Comparison of ENCODE assay signal across 11 cellular contexts in the genomic region with DNA sequence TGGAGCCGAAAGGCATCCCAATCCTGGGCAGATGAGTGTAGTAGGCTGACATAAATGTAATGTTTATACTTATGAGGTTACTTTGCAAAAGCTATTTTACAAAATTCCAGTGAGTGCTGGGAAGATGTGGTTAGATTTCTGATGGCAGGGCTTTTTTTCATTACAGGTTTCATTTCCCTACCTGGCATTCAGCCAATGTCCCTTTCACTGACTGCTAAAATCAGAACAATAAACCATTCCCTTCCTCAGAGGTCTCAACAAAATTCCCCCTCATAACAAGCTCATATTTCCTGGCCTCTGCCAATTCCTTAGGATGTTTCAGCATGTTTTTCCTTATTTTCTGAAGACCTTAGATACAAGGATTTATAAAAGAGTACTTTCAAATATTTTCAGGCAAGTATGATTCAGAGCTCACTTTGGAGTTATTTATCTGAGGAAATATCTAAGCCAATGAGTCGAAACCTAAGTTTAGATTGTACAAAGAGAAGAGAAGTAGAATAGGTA. TPM values are rescaled to one million over a fixed set of nuclear protein-coding genes. Genes with fewer than 3 reads are reported as not detected.
DNase-seq lines count a peak whose midpoint lies in the region; ATAC-seq, FAIRE-seq and TF ChIP-seq lines count a peak whose summit lies in the region.
"Had no signal": no experiment of that assay in that cellular context is flagged by ENCODE, and none has a peak within 500 bp of the region (broad histone marks: within the 10 kb centered on the region; RNA-seq: fewer than 3 reads in every experiment).

No MANE protein-coding gene starts in this region.

- POLR2A ChIA-PET in WTC11 (lab: Charles Lee) = no interaction called here
- POLR2A ChIA-PET in GM10248 (lab: Yijun Ruan, JAX) = no interaction called here

- ATAC-seq in WTC11 (no peak), HG02642 (IDR thresholded peaks at IDR 0.05; ENCODE audit: poor library complexity, unreplicated experiment) (no peak)
- ATAC-seq: natural killer cell treated with Interleukin-12 subunit alpha and Interleukin-12 subunit beta and Interleukin-15 and Interleukin-18, amount 100 ng/mL, for 72 hours had no signal

- H3K27ac Mint-ChIP-seq in WTC11 = 0 out of 2 replicates have a peak overlapping the region, but pooled peaks have one; percentile 5
- H3K27ac Mint-ChIP-seq: natural killer cell treated with Interleukin-12 subunit alpha and Interleukin-12 subunit beta and Interleukin-15 and Interleukin-18, amount 100 ng/mL, for 72 hours had no signal

- H3K27me3 Mint-ChIP-seq in WTC11 (ENCODE audit: low read depth) = no peaks in the 10 kb centered on the region

- H3K36me3 ChIP-seq in keratinocyte (ENCODE audit: control insufficient read depth in 2 of 2, extremely low read depth in 1 of 2, insufficient read depth in 2 of 2, low read length in 2 of 2) = no peaks in the 10 kb centered on the region
- no peaks in the 10 kb centered on the region for H3K36me3 ChIP-seq in stomach
- H3K36me3 ChIP-seq in esophagus squamous epithelium = peaks cover 0 to 5% (median 0%) of the 10 kb centered on the region in 3 donors

- no peak overlapping the region for H3K9ac ChIP-seq in keratinocyte (ENCODE audit: control insufficient read depth, extremely low read depth, insufficient read depth, low read length)

- intact Hi-C loops in stomach (cut with DNase I; ENCODE audit: low total_unique reads) (no loop called here), esophagus squamous epithelium (cut with DNase I) (no loop called here)

- dilution Hi-C loops in keratinocyte (cut with MboI; ENCODE audit: extremely low pct_ligation_motif_present, low sequenced_read_pairs) = no loop called here

- CTCF ChIA-PET in WTC11 (lab: Charles Lee) = no interaction called here
- CTCF ChIA-PET in GM10248 (lab: Yijun Ruan, JAX) = interaction anchor here (0.9 to 1.3 kb wide), 2 partner anchors 39 to 40 kb away, joined by 3 to 5 read pairs; no protein-coding TSS in a partner anchor

- no peaks in the 10 kb centered on the region for H3K9me1 ChIP-seq in keratinocyte (ENCODE audit: control insufficient read depth, extremely low read depth, insufficient read depth, low read length)

- H3K9me3 Mint-ChIP-seq in WTC11 = peaks cover 3% of the 10 kb centered on the region; the same call in 1 of the 2 replicates
- H3K9me3 Mint-ChIP-seq: natural killer cell treated with Interleukin-12 subunit alpha and Interleukin-12 subunit beta and Interleukin-15 and Interleukin-18, amount 100 ng/mL, for 72 hours had no signal

- peaks cover 17% of the 10 kb centered on the region for H3K4me1 ChIP-seq in keratinocyte (ENCODE audit: control insufficient read depth, extremely low read depth, insufficient read depth, low read length)
- peaks cover 0 to 6% (median 2%) of the 10 kb centered on the region in 4 donors for H3K4me1 ChIP-seq in stomach
- H3K4me1 ChIP-seq in esophagus squamous epithelium = peaks cover 5 to 13% (median 8%) of the 10 kb centered on the region in 3 donors

- H3K4me1 Mint-ChIP-seq in WTC11 = peaks cover 18% of the 10 kb centered on the region

- TF ChIP-seq CTCF in AG09319 (IDR thresholded peaks at IDR 0.05; ENCODE audit: low read depth, low read length) (no peak), WTC11 (IDR thresholded peaks at IDR 0.05) (no peak), keratinocyte (optimal IDR thresholded peaks at IDR 0.05 in 1 of 3, IDR thresholded peaks at IDR 0.05 in 1 of 3, conservative IDR thresholded peaks at IDR 0.05 in 1 of 3; ENCODE audit: extremely low read depth in 1 of 3, insufficient read depth in 2 of 3, low read length in 3 of 3) (no peak), stomach (IDR thresholded peaks at IDR 0.05) (no peak), esophagus squamous epithelium (IDR thresholded peaks at IDR 0.05) (no peak), GM10248 (IDR thresholded peaks at IDR 0.05; ENCODE audit: control extremely low read depth, extremely low read depth, low read depth, missing control alignments) (no peak)

- no peaks in the 10 kb centered on the region for H4K20me1 ChIP-seq in keratinocyte (ENCODE audit: control insufficient read depth, extremely low read depth, insufficient read depth, low read length)

- no peak for TF ChIP-seq POLR2A in stomach (IDR thresholded peaks at IDR 0.05)
- no peak for TF ChIP-seq POLR2A in esophagus squamous epithelium (IDR thresholded peaks at IDR 0.05)

- no peak overlapping the region for H3K4me3 Mint-ChIP-seq in WTC11
- H3K4me3 Mint-ChIP-seq: natural killer cell treated with Interleukin-12 subunit alpha and Interleukin-12 subunit beta and Interleukin-15 and Interleukin-18, amount 100 ng/mL, for 72 hours had no signal

- TF ChIP-seq EP300 in stomach (IDR thresholded peaks at IDR 0.05) = no peak

- H3K27me3 ChIP-seq in keratinocyte (ENCODE audit: control insufficient read depth, extremely low read depth, insufficient read depth, low read length) = no peaks in the 10 kb centered on the region
- H3K27me3 ChIP-seq in stomach = no peaks in the 10 kb centered on the region
- no peaks in the 10 kb centered on the region for H3K27me3 ChIP-seq in esophagus squamous epithelium

- H3K9me3 ChIP-seq in keratinocyte (ENCODE audit: control insufficient read depth, low read depth, low read length) (no peaks in the 10 kb centered on the region), stomach (no peaks in the 10 kb centered on the region), esophagus squamous epithelium (no peaks in the 10 kb centered on the region)

- H3K4me2 ChIP-seq in keratinocyte (ENCODE audit: control insufficient read depth, extremely low read depth, insufficient read depth, low read depth, low read length) = no peak overlapping the region

- no peak overlapping the region for H3K4me3 ChIP-seq in keratinocyte (ENCODE audit: control insufficient read depth in 2 of 3, extremely low read depth in 1 of 3, insufficient read depth in 2 of 3, low read depth in 1 of 3, low read length in 3 of 3)
- H3K4me3 ChIP-seq in stomach = no peak overlapping the region
- no peak overlapping the region for H3K4me3 ChIP-seq in esophagus squamous epithelium

- H2AFZ ChIP-seq in keratinocyte (ENCODE audit: control insufficient read depth, low read length) = peak overlapping the region; percentile 4

- no peaks in the 10 kb centered on the region for H3K36me3 Mint-ChIP-seq in WTC11
- H3K36me3 Mint-ChIP-seq: natural killer cell treated with Interleukin-12 subunit alpha and Interleukin-12 subunit beta and Interleukin-15 and Interleukin-18, amount 100 ng/mL, for 72 hours had no signal

- H3K27ac ChIP-seq in keratinocyte (ENCODE audit: control insufficient read depth, insufficient read depth, low read length) (no peak overlapping the region), stomach (no peak overlapping the region), esophagus squamous epithelium (no peak overlapping the region)

- WGBS in stomach, 5 donors = 61 to 71% (median 64%) methylated on average over 2 of the region's 2 CpGs
- 54 to 74% methylated on average over 2 of the region's 2 CpGs for WGBS in esophagus squamous epithelium, 2 donors

- no peaks in the 10 kb centered on the region for H3K79me2 ChIP-seq in keratinocyte (ENCODE audit: control insufficient read depth, insufficient read depth, low read length)

- DNase-seq in AG09319 (ENCODE audit: extremely low read depth, low read depth) (peak; percentile 61), HTR-8/SVneo (ENCODE audit: insufficient read length, low spot score) (peak; percentile 22), WTC11 (ENCODE audit: low spot score) (no peak), keratinocyte (ENCODE audit: low read depth, low spot score) (no peak), stomach (no peak), esophagus squamous epithelium (lab: John Stamatoyannopoulos, UW) (no peak), GM10248 (ENCODE audit: extremely low spot score) (no peak)

- FAIRE-seq in HTR-8/SVneo (lab: Jason Lieb, UNC) (no peak), keratinocyte (lab: Jason Lieb, UNC) (no peak)
- FAIRE-seq: colon had no signal

TF ChIP-seq in WTC11, 78 proteins besides CTCF, POLR2A, EP300 and RAD21 (continues in another document):
- TF ChIP-seq ZNF219 (CRISPR knock-in tag; IDR thresholded peaks at IDR 0.05; ENCODE audit: borderline replicate concordance) (no peak), ATF3 (CRISPR knock-in tag; conservative IDR thresholded peaks at IDR 0.05) (no peak), USF2 (CRISPR knock-in tag; IDR thresholded peaks at IDR 0.05) (no peak)

RNA-seq across cellular contexts. Expression of gene CCDC80, which starts 40.9 kb away (rescaled TPM):
- total RNA-seq in WTC11 (2021) = 5.0 to 10.9 TPM (median 5.2 TPM) in 3 replicates
- polyA plus RNA-seq in keratinocyte = 10.4 to 14.7 TPM (median 12.8 TPM) in 3 replicates
- polyA plus RNA-seq in keratinocyte (2011; ENCODE audit: low read depth) = 117 TPM
- polyA plus RNA-seq in keratinocyte (2011; cell fraction: cytosol; rRNA removed) = 8.5 and 14.1 TPM in 2 replicates
- polyA plus RNA-seq in keratinocyte (2011; cell fraction: nucleus; rRNA removed) = 32.3 and 35.1 TPM in 2 replicates
- 30.0 and 53.1 TPM in 2 replicates for polyA plus RNA-seq in keratinocyte (2012; ENCODE audit: low replicate concordance)
- 8.4 to 10.0 TPM (median 9.7 TPM) in 3 replicates for polyA minus RNA-seq in keratinocyte
- 10.9 TPM for polyA minus RNA-seq in keratinocyte (2011; cell fraction: cytosol; rRNA and poly(A)+ RNA removed)
- 15.5 and 40.6 TPM in 2 replicates for polyA minus RNA-seq in keratinocyte (2011; cell fraction: nucleus; rRNA and poly(A)+ RNA removed)
- total RNA-seq in stomach = 100 to 1,000 TPM in 1 of 5 donors, 10 to 100 TPM in 3, 1 to 10 TPM in 1; 2.3 to 158 (median 29.0) TPM
- polyA plus RNA-seq in stomach = 10 to 100 TPM in 2 of 3 donors, 1 to 10 TPM in 1; 7.4 to 11.8 (median 10.2) TPM
- total RNA-seq in esophagus squamous epithelium = 10 to 100 TPM in 2 of 4 donors, 1 to 10 TPM in 2; 2.0 to 69.6 (median 13.1) TPM
- total RNA-seq: T-helper 2 cell treated with Interferon-gamma antibody and Interleukin-4, amounts not matched to agents 100 ng/mL and 5 ng/mL, for 36 hours had no signal

Comparison
In these comparisons a context has a peak if more than half of its experiments do, and no peak if none do; other contexts are left out.
1. DNase-seq: peak in AG09319 (single experiment) and HTR-8/SVneo (single experiment); none in WTC11 (single experiment), keratinocyte (single experiment), stomach (single experiment), esophagus squamous epithelium (single experiment) and GM10248 (single experiment).